In the genomic region with DNA sequence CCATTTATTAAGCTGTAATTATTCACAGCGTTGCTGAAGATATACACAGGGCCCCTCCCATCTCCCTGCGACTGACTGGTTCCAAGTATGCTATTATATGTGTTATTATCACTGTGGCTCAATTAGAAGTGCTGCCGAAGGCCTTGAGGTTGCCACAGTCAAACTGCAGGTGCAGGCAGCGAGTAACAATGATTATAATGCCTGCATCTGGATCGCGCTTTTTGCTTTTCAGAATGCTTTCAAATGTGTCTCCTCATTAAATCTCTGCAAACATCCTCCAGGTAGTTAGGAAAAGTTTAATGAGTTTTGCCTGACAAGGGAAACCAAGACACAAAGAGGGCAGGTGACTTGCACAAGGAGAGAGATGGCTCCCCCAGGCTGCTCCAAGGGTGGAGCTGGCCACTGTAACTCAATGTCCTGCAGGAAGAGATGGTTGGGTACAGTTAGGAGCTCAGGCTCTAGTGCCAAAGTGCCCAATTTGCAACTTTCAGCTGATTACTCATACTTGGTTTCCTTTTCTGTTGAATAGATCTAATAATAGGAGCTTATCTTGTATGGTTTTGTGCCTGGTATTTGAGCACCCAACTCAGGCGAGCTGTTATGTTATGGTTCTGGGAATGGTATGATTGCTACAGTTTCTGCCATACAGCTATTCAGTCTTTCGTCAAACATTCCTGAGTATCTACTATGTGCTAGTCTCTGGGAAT, we compare ENCODE assay signal across 8 cellular contexts. TPM values are rescaled to one million over a fixed set of nuclear protein-coding genes. Genes with fewer than 3 reads are reported as not detected.
DNase-seq lines count a peak whose midpoint lies in the region; ATAC-seq and TF ChIP-seq lines count a peak whose summit lies in the region.

No MANE protein-coding gene starts in this region.

- H3K27me3 ChIP-seq in psoas muscle (ENCODE audit: insufficient read depth in 3 of 3, low read length in 2 of 3) = no peaks in the 10 kb centered on the region

- H3K36me3 Mint-ChIP-seq in chondrocyte (ENCODE audit: low read depth) = no peaks in the 10 kb centered on the region
- peaks cover 1% of the 10 kb centered on the region for H3K36me3 Mint-ChIP-seq in stimulated activated memory B cell treated with anti-CD40 and anti-IgM and Interleukin-4, amounts not matched to agents 10 μg/mL and 1 μg/mL and 100 μg/mL, for 72 hours

- peaks cover 37% of the 10 kb centered on the region for H3K4me1 ChIP-seq in psoas muscle

- H3K9me3 Mint-ChIP-seq in chondrocyte (ENCODE audit: low read depth) = no peaks in the 10 kb centered on the region
- no peaks in the 10 kb centered on the region for H3K9me3 Mint-ChIP-seq in stimulated activated memory B cell treated with anti-CD40 and anti-IgM and Interleukin-4, amounts not matched to agents 10 μg/mL and 1 μg/mL and 100 μg/mL, for 72 hours

- H3K27ac ChIP-seq in psoas muscle = no peak overlapping the region

- TF ChIP-seq CTCF in chondrocyte (IDR thresholded peaks at IDR 0.05) (no peak), psoas muscle (IDR thresholded peaks at IDR 0.05) (no peak)

- no peak for ATAC-seq in stimulated activated memory B cell treated with anti-CD40 and anti-IgM and Interleukin-4, amounts not matched to agents 10 μg/mL and 1 μg/mL and 100 μg/mL, for 72 hours
- no peak for ATAC-seq in HG03520 (IDR thresholded peaks at IDR 0.05; ENCODE audit: unreplicated experiment)
- ATAC-seq in psoas muscle = no peak

- peaks cover 0 to 2% of the 10 kb centered on the region in 2 donors for H3K36me3 ChIP-seq in psoas muscle (ENCODE audit: insufficient read depth in 1 of 2, low read depth in 1 of 2)

- intact Hi-C loops in psoas muscle (cut with DNase I) = no loop called here

- H3K4me3 ChIP-seq in psoas muscle = no peak overlapping the region

- no peaks in the 10 kb centered on the region for H3K9me3 ChIP-seq in psoas muscle

- H3K4me3 Mint-ChIP-seq in chondrocyte (ENCODE audit: unreplicated experiment) = no peak overlapping the region
- peak overlapping the region; percentile 79 for H3K4me3 Mint-ChIP-seq in stimulated activated memory B cell treated with anti-CD40 and anti-IgM and Interleukin-4, amounts not matched to agents 10 μg/mL and 1 μg/mL and 100 μg/mL, for 72 hours

- DNase-seq in NOMO-1 treated with DMSO at 0.1 percent for 48 hours (lab: John Stamatoyannopoulos, UW; ENCODE audit: unreplicated experiment) = peak; percentile 29
- DNase-seq in NOMO-1 treated with dmso at 0.1 percent for 144 hours (lab: John Stamatoyannopoulos, UW; ENCODE audit: unreplicated experiment) = no peak
- DNase-seq in NCI-H146 (lab: John Stamatoyannopoulos, UW) = peak; percentile 71
- DNase-seq in chondrocyte (ENCODE audit: low spot score) = no peak
- no peak for DNase-seq in stimulated activated CD4-positive, alpha-beta T cell treated with anti-CD3 and anti-CD28 coated beads, Interleukin-12 subunit alpha, Interleukin-12 subunit beta, amount 100 ng/mL, for 4 hours
- no peak for DNase-seq in psoas muscle

- H3K27me3 Mint-ChIP-seq in chondrocyte (ENCODE audit: low read depth) = no peaks in the 10 kb centered on the region
- H3K27me3 Mint-ChIP-seq in stimulated activated memory B cell treated with anti-CD40 and anti-IgM and Interleukin-4, amounts not matched to agents 10 μg/mL and 1 μg/mL and 100 μg/mL, for 72 hours = no peaks in the 10 kb centered on the region

- peak overlapping the region; percentile 88 for H3K27ac Mint-ChIP-seq in chondrocyte (ENCODE audit: unreplicated experiment)
- peak overlapping the region; percentile 74 for H3K27ac Mint-ChIP-seq in stimulated activated memory B cell treated with anti-CD40 and anti-IgM and Interleukin-4, amounts not matched to agents 10 μg/mL and 1 μg/mL and 100 μg/mL, for 72 hours

- peaks cover 64% of the 10 kb centered on the region for H3K4me1 Mint-ChIP-seq in chondrocyte (ENCODE audit: low read depth)
- H3K4me1 Mint-ChIP-seq in stimulated activated memory B cell treated with anti-CD40 and anti-IgM and Interleukin-4, amounts not matched to agents 10 μg/mL and 1 μg/mL and 100 μg/mL, for 72 hours = peaks cover 81% of the 10 kb centered on the region

- 72 to 78% (median 76%) methylated on average over 8 of the region's 8 CpGs for WGBS in psoas muscle, 3 donors

RNA-seq across cellular contexts. Expression of gene SYNE3, which starts 1.7 kb away (rescaled TPM):
- total RNA-seq in chondrocyte = 21.4 to 22.3 TPM (median 22.0 TPM) in 3 replicates
- total RNA-seq in psoas muscle = 1 to 10 TPM; 3.4 to 4.7 (median 4.1) TPM
- 1 to 10 TPM in 1 of 3 donors, under 1 TPM in 2; 0.45 to 1.3 (median 0.96) TPM for polyA plus RNA-seq in psoas muscle

RNA-seq across cellular contexts. Expression of gene GLRX5, which starts 16.7 kb away (rescaled TPM):
- 30.9 to 38.9 TPM (median 33.4 TPM) in 3 replicates for total RNA-seq in chondrocyte
- 10 to 100 TPM; 46.9 to 97.6 (median 57.0) TPM for total RNA-seq in psoas muscle
- 10 to 100 TPM; 65.5 to 98.7 (median 68.4) TPM for polyA plus RNA-seq in psoas muscle

Comparison
In these comparisons a context has a peak if more than half of its experiments do, and no peak if none do; other contexts are left out.
1. DNase-seq: peak in NOMO-1 treated with DMSO at 0.1 percent for 48 hours (single experiment) and NCI-H146 (single experiment); none in NOMO-1 treated with dmso at 0.1 percent for 144 hours (single experiment), chondrocyte (single experiment), stimulated activated CD4-positive, alpha-beta T cell treated with anti-CD3 and anti-CD28 coated beads, Interleukin-12 subunit alpha, Interleukin-12 subunit beta, amount 100 ng/mL, for 4 hours (single experiment) and psoas muscle (0 of 2).